8 cellular contexts compared by ENCODE assay signal in genomic region chr1:91754348-91754747, GRCh38.
DNase-seq lines count a peak whose midpoint lies in the region; ATAC-seq, FAIRE-seq and TF ChIP-seq lines count a peak whose summit lies in the region.

No MANE protein-coding gene starts in this region.

- TF ChIP-seq RAD21 in GM12878 (IDR thresholded peaks at IDR 0.05; ENCODE audit: insufficient read depth, low read depth, low read length), result no peak

- BruUV-seq in GM12878 (replicated peaks; lab: Mats Ljungman, UMichigan) (no TSS peak), OCI-LY7 (replicated peaks; lab: Mats Ljungman, UMichigan) (no TSS peak)

- H3K9ac ChIP-seq in GM12878 (ENCODE audit: control insufficient read depth, insufficient read depth, low read length), result no peak overlapping the region

- H3K4me3 ChIP-seq in GM12878 (no peak overlapping the region), Peyer's patch (no peak overlapping the region), OCI-LY7 (ENCODE audit: low read depth, low read length, poor library complexity, severe bottlenecking) (no peak overlapping the region)

- intact Hi-C loops in GM12878 (cut with micrococcal nuclease; ENCODE audit: unreplicated experiment), result no loop called here
- intact Hi-C loops in OCI-LY7 (cut with micrococcal nuclease; ENCODE audit: unreplicated experiment), result no loop called here

- 0% methylated on average over 3 of the region's 3 CpGs for WGBS in GM12878 (ENCODE audit: insufficient coverage, insufficient replicate concordance, low lambda C conversion rate, missing lambda C conversion rate)

- H3K4me2 ChIP-seq in GM12878 (ENCODE audit: control insufficient read depth, insufficient read depth) (no peak overlapping the region), OCI-LY7 (ENCODE audit: low read length) (no peak overlapping the region)

- CTCF ChIA-PET in GM12878 (lab: Yijun Ruan, JAX) (no interaction called here), OCI-LY7 (lab: Charles Lee; ENCODE audit: unreplicated experiment) (interaction anchor here (0.6 kb wide), 1 partner anchor 27 kb away, joined by 3 read pairs; no protein-coding TSS in a partner anchor)

- H4K20me1 ChIP-seq in GM12878 (ENCODE audit: control insufficient read depth, insufficient read depth), result no peaks in the 10 kb centered on the region
- H4K20me1 ChIP-seq in OCI-LY7 (ENCODE audit: insufficient read depth, low read length), result no peaks in the 10 kb centered on the region

- H3K79me2 ChIP-seq in GM12878 (ENCODE audit: control insufficient read depth, insufficient read depth, low read length) (no peaks in the 10 kb centered on the region), OCI-LY7 (ENCODE audit: insufficient read depth, low read depth, low read length) (no peaks in the 10 kb centered on the region)

- POLR2A ChIA-PET in GM12878 (lab: Charles Lee), result no interaction called here
- POLR2A ChIA-PET in OCI-LY7 (lab: Charles Lee), result no interaction called here

- H3K4me1 ChIP-seq in GM12878 (ENCODE audit: control insufficient read depth, insufficient read depth, low read length) (peaks cover 37% of the 10 kb centered on the region), Peyer's patch (no peaks in the 10 kb centered on the region), OCI-LY7 (ENCODE audit: insufficient read depth, low read length, poor library complexity, severe bottlenecking) (no peaks in the 10 kb centered on the region)

- in situ Hi-C loops in GM12878 (cut with MboI), result no loop called here

- TF ChIP-seq POLR2A in GM12878 (IDR thresholded peaks at IDR 0.05; ENCODE audit: low read depth, low read length) (no peak), Peyer's patch (IDR thresholded peaks at IDR 0.05) (no peak)

- peak; percentile 50 to 68 for DNase-seq in activated CD4-positive, alpha-beta T cell treated with anti-CD3 and anti-CD28 coated beads, Interleukin-2, amount 50 U/mL, for 48 hours
- DNase-seq in activated CD4-positive, alpha-beta T cell treated with anti-CD3 and anti-CD28 coated beads, Interleukin-2, amount 50 U/mL, for 1 hour, result no peak
- DNase-seq in GM12878 (ENCODE audit: low read depth, low spot score), result no peak
- peak; percentile 30 for DNase-seq in stimulated activated CD4-positive, alpha-beta T cell treated with anti-CD3 and anti-CD28 coated beads, Interleukin-4, amount 100 ng/mL, for 1 hour
- no peak for DNase-seq in Peyer's patch
- no peak for DNase-seq in OCI-LY7 (ENCODE audit: low spot score)
- no peak for DNase-seq in activated CD4-positive, alpha-beta T cell treated with anti-CD3 and anti-CD28 coated beads for 1 hour

- H3K27me3 ChIP-seq in GM12878 (replicated peaks in 1 of 2; ENCODE audit: control insufficient read depth in 2 of 2, insufficient read depth in 2 of 2, low read length in 1 of 2) (no peaks in the 10 kb centered on the region), Peyer's patch (no peaks in the 10 kb centered on the region)

- TF ChIP-seq CTCF in GM12878 (IDR thresholded peaks at IDR 0.05 in 2 of 3, conservative IDR thresholded peaks at IDR 0.05 in 1 of 3; ENCODE audit: control insufficient read depth in 2 of 3, extremely low read depth in 1 of 3, insufficient read depth in 1 of 3, low read depth in 3 of 3, low read length in 3 of 3) (no peak), Peyer's patch (IDR thresholded peaks at IDR 0.05) (no peak), OCI-LY7 (conservative IDR thresholded peaks at IDR 0.05; ENCODE audit: low read length) (no peak)

- FAIRE-seq in GM12878 (lab: Jason Lieb, UNC), result no peak

- TF ChIP-seq EP300 in GM12878 (IDR thresholded peaks at IDR 0.05; ENCODE audit: borderline replicate concordance in 1 of 2, control insufficient read depth in 1 of 2, low read depth in 2 of 2, low read length in 2 of 2), result 0 out of 4 replicates have a peak, but pooled peaks of 1 of the 2 experiments have one; percentile 5

- SMC1A ChIA-PET in GM12878 (lab: Charles Lee; ENCODE audit: uncharacterized antibody, unreplicated experiment), result no interaction called here

- ATAC-seq in HG03135 (IDR thresholded peaks at IDR 0.05; ENCODE audit: unreplicated experiment) (peak; percentile 56), GM12878 (peak; percentile 69)

- H3K36me3 ChIP-seq in GM12878 (ENCODE audit: control insufficient read depth in 2 of 2, insufficient read depth in 2 of 2, low read length in 1 of 2), result no peaks in the 10 kb centered on the region
- H3K36me3 ChIP-seq in Peyer's patch, result no peaks in the 10 kb centered on the region
- no peaks in the 10 kb centered on the region for H3K36me3 ChIP-seq in OCI-LY7 (ENCODE audit: insufficient read depth, low read length)

- RAD21 ChIA-PET in GM12878 (lab: Charles Lee; ENCODE audit: unreplicated experiment), result no interaction called here

- H3K9me3 ChIP-seq in GM12878 (replicated peaks; ENCODE audit: control insufficient read depth, insufficient read depth, low read length) (no peaks in the 10 kb centered on the region; the same call in 2 of the 3 replicates), Peyer's patch (no peaks in the 10 kb centered on the region), OCI-LY7 (ENCODE audit: low read length) (no peaks in the 10 kb centered on the region)

- no peak overlapping the region for H2AFZ ChIP-seq in GM12878 (ENCODE audit: control insufficient read depth, low read depth, low read length)
- no peak overlapping the region for H2AFZ ChIP-seq in OCI-LY7 (ENCODE audit: low read length)

- no peaks in the 10 kb centered on the region for H3K9me2 ChIP-seq in OCI-LY7 (ENCODE audit: insufficient read depth, low read length)

- H3K27ac ChIP-seq in GM12878 (ENCODE audit: control insufficient read depth, insufficient read depth) (no peak overlapping the region), Peyer's patch (peak overlapping the region in 1 of 4 donors; percentile 73), OCI-LY7 (ENCODE audit: low read depth, low read length, poor library complexity, severe bottlenecking) (no peak overlapping the region)

TF ChIP-seq in GM12878, 131 proteins besides CTCF, POLR2A, EP300 and RAD21 (continues in another document):
- no peak for TF ChIP-seq ZBTB40 (IDR thresholded peaks at IDR 0.05; ENCODE audit: borderline replicate concordance)
- TF ChIP-seq ASH2L (IDR thresholded peaks at IDR 0.05; ENCODE audit: borderline replicate concordance, low read depth), result no peak
- no peak for TF ChIP-seq ZNF24 (IDR thresholded peaks at IDR 0.05)
- TF ChIP-seq SRF (IDR thresholded peaks at IDR 0.05; ENCODE audit: low read depth in 2 of 2, low read length in 2 of 2), result no peak
- TF ChIP-seq NRF1 (conservative IDR thresholded peaks at IDR 0.05; ENCODE audit: low read depth, low read length), result no peak
- TF ChIP-seq HDAC2 (IDR thresholded peaks at IDR 0.05), result no peak
- peak; percentile 70 for TF ChIP-seq NFIC (IDR thresholded peaks at IDR 0.05; ENCODE audit: low read depth, low read length)
- TF ChIP-seq POLR2AphosphoS5 (IDR thresholded peaks at IDR 0.05; ENCODE audit: low read length), result no peak
- TF ChIP-seq SUZ12 (IDR thresholded peaks at IDR 0.05; ENCODE audit: unreplicated experiment), result no peak
- TF ChIP-seq ZZZ3 (IDR thresholded peaks at IDR 0.05; ENCODE audit: control insufficient read depth, insufficient read length, low read depth), result no peak
- no peak for TF ChIP-seq BRCA1 (IDR thresholded peaks at IDR 0.05; ENCODE audit: low read depth, low read length)

Comparison
In these comparisons a context has a peak if more than half of its experiments do, and no peak if none do; other contexts are left out.
1. DNase-seq: peak in activated CD4-positive, alpha-beta T cell treated with anti-CD3 and anti-CD28 coated beads, Interleukin-2, amount 50 U/mL, for 48 hours (2 of 2) and stimulated activated CD4-positive, alpha-beta T cell treated with anti-CD3 and anti-CD28 coated beads, Interleukin-4, amount 100 ng/mL, for 1 hour (single experiment); none in activated CD4-positive, alpha-beta T cell treated with anti-CD3 and anti-CD28 coated beads, Interleukin-2, amount 50 U/mL, for 1 hour (single experiment), GM12878 (single experiment), Peyer's patch (0 of 3), OCI-LY7 (single experiment) and activated CD4-positive, alpha-beta T cell treated with anti-CD3 and anti-CD28 coated beads for 1 hour (single experiment).